Comparison of ENCODE assay signal across 10 cellular contexts in genomic region chr11:27470166-27470565, GRCh38. TPM values are rescaled to one million over a fixed set of nuclear protein-coding genes. Genes with fewer than 3 reads are reported as not detected.
DNase-seq lines count a peak whose midpoint lies in the region; ATAC-seq and TF ChIP-seq lines count a peak whose summit lies in the region.
"Had no signal": no experiment of that assay in that cellular context is flagged by ENCODE, and none has a peak within 500 bp of the region (broad histone marks: within the 10 kb centered on the region; RNA-seq: fewer than 3 reads in every experiment).

No MANE protein-coding gene starts in this region.

- no peak for ATAC-seq in CD4-positive, alpha-beta T cell (ENCODE audit: poor library complexity)
- no peak for ATAC-seq in PC-3
- no peak for ATAC-seq in stimulated activated naive B cell treated with anti-CD40 and anti-IgM and Interleukin-4, amounts not matched to agents 10 μg/mL and 1 μg/mL and 100 μg/mL, for 72 hours (replicated peaks)

- peaks cover 36% of the 10 kb centered on the region for H3K27me3 Mint-ChIP-seq in CD4-positive, alpha-beta T cell
- H3K27me3 Mint-ChIP-seq in neural progenitor cell (ENCODE audit: insufficient read depth, low read depth) = peaks cover 20% of the 10 kb centered on the region
- no peaks in the 10 kb centered on the region for H3K27me3 Mint-ChIP-seq in stimulated activated naive B cell treated with anti-CD40 and anti-IgM and Interleukin-4, amounts not matched to agents 10 μg/mL and 1 μg/mL and 100 μg/mL, for 72 hours
- H3K27me3 Mint-ChIP-seq in T-helper 2 cell treated with Interferon-gamma antibody and Interleukin-4, amounts not matched to agents 5 μg/mL and 100 μg/mL, for 36 hours (ENCODE audit: low read depth) = peaks cover 62% of the 10 kb centered on the region

- CTCF ChIA-PET in CD4-positive, alpha-beta T cell (lab: Charles Lee) = no interaction called here
- CTCF ChIA-PET in PC-3 (lab: Charles Lee) = no interaction called here

- no peaks in the 10 kb centered on the region for H3K9me3 Mint-ChIP-seq in CD4-positive, alpha-beta T cell
- peaks cover 3% of the 10 kb centered on the region for H3K9me3 Mint-ChIP-seq in neural progenitor cell
- no peaks in the 10 kb centered on the region for H3K9me3 Mint-ChIP-seq in stimulated activated naive B cell treated with anti-CD40 and anti-IgM and Interleukin-4, amounts not matched to agents 10 μg/mL and 1 μg/mL and 100 μg/mL, for 72 hours
- H3K9me3 Mint-ChIP-seq in T-helper 2 cell treated with Interferon-gamma antibody and Interleukin-4, amounts not matched to agents 5 μg/mL and 100 μg/mL, for 36 hours = no peaks in the 10 kb centered on the region

- no peak overlapping the region for H3K27ac Mint-ChIP-seq in CD4-positive, alpha-beta T cell
- H3K27ac Mint-ChIP-seq in neural progenitor cell = no peak overlapping the region
- H3K27ac Mint-ChIP-seq in stimulated activated naive B cell treated with anti-CD40 and anti-IgM and Interleukin-4, amounts not matched to agents 10 μg/mL and 1 μg/mL and 100 μg/mL, for 72 hours = no peak overlapping the region
- H3K27ac Mint-ChIP-seq in T-helper 2 cell treated with Interferon-gamma antibody and Interleukin-4, amounts not matched to agents 5 μg/mL and 100 μg/mL, for 36 hours = no peak overlapping the region

- H3K79me2 ChIP-seq in PC-3 (ENCODE audit: low read length) (peaks cover 66% of the 10 kb centered on the region), neural progenitor cell (ENCODE audit: low read depth) (peaks cover 89% of the 10 kb centered on the region)

- no peak for TF ChIP-seq POLR2A in esophagus muscularis mucosa (IDR thresholded peaks at IDR 0.05; ENCODE audit: low read depth)

- no peak overlapping the region for H2AFZ ChIP-seq in PC-3 (ENCODE audit: low read length)
- H2AFZ ChIP-seq in neural progenitor cell (replicated peaks) = no peak overlapping the region

- 47% methylated on average over 3 of the region's 3 CpGs for WGBS in esophagus muscularis mucosa

- H4K20me1 ChIP-seq in PC-3 (ENCODE audit: low read length) (no peaks in the 10 kb centered on the region), neural progenitor cell (ENCODE audit: low read depth) (peaks cover 66% of the 10 kb centered on the region)

- no peak for TF ChIP-seq EP300 in esophagus muscularis mucosa (IDR thresholded peaks at IDR 0.05)

- H3K4me3 Mint-ChIP-seq in CD4-positive, alpha-beta T cell = peak overlapping the region; percentile 91
- H3K4me3 Mint-ChIP-seq in neural progenitor cell = peak overlapping the region; percentile 86
- no peak overlapping the region for H3K4me3 Mint-ChIP-seq in stimulated activated naive B cell treated with anti-CD40 and anti-IgM and Interleukin-4, amounts not matched to agents 10 μg/mL and 1 μg/mL and 100 μg/mL, for 72 hours
- no peak overlapping the region for H3K4me3 Mint-ChIP-seq in T-helper 2 cell treated with Interferon-gamma antibody and Interleukin-4, amounts not matched to agents 5 μg/mL and 100 μg/mL, for 36 hours

- H3K27ac ChIP-seq in CD4-positive, alpha-beta T cell (ENCODE audit: low read depth, low read length) = no peak overlapping the region
- H3K27ac ChIP-seq in PC-3 (ENCODE audit: low read length) = no peak overlapping the region
- H3K27ac ChIP-seq in esophagus muscularis mucosa (replicated peaks in 1 of 4) = peak overlapping the region in 2 of 4 donors; percentile 10 to 94
- peak overlapping the region; percentile 8 for H3K27ac ChIP-seq in neural progenitor cell

- no TSS peak for BruUV-seq in PC-3 (replicated peaks; lab: Mats Ljungman, UMichigan)

- intact Hi-C loops in CD4-positive, alpha-beta T cell (cut with DNase I, micrococcal nuclease) = loop anchor here (5.0 to 10.0 kb wide), 3 partner anchors 37 to 108 kb away; partner anchors contain the start of genes CCDC34 (in 2 of the 2) and LIN7C (in 1 of the 2)
- intact Hi-C loops in PC-3 (cut with micrococcal nuclease) (loop anchor here (1.0 to 5.0 kb wide), 2 partner anchors 107 to 173 kb away; partner anchors contain the start of gene CCDC34), esophagus muscularis mucosa (cut with DNase I) (no loop called here)

- H3K36me3 ChIP-seq in PC-3 (ENCODE audit: low read depth, low read length) = no peaks in the 10 kb centered on the region
- H3K36me3 ChIP-seq in esophagus muscularis mucosa = no peaks in the 10 kb centered on the region
- H3K36me3 ChIP-seq in neural progenitor cell = no peaks in the 10 kb centered on the region
- H3K36me3 ChIP-seq: adrenal gland had no signal

- H3K9ac ChIP-seq in PC-3 (ENCODE audit: low read length) = peak overlapping the region; percentile 66
- peak overlapping the region; percentile 54 for H3K9ac ChIP-seq in neural progenitor cell

- H3K4me3 ChIP-seq in PC-3 (ENCODE audit: low read length) (peak overlapping the region; percentile 81), esophagus muscularis mucosa (peak overlapping the region; percentile 13 to 96 (median 90)), neural progenitor cell (peak overlapping the region; percentile 85)

- POLR2A ChIA-PET in CD4-positive, alpha-beta T cell (lab: Charles Lee) = no interaction called here
- POLR2A ChIA-PET in PC-3 (lab: Charles Lee; ENCODE audit: unreplicated experiment) = no interaction called here

- H3F3A ChIP-seq in PC-3 (ENCODE audit: low read length, unreplicated experiment) = no peaks in the 10 kb centered on the region
- H3F3A ChIP-seq in neural progenitor cell (ENCODE audit: low read depth) = peaks cover 23% of the 10 kb centered on the region

- peaks cover 4% of the 10 kb centered on the region for H3K36me3 Mint-ChIP-seq in CD4-positive, alpha-beta T cell (ENCODE audit: low read depth)
- H3K36me3 Mint-ChIP-seq in neural progenitor cell = peaks cover 2% of the 10 kb centered on the region
- peaks cover 0 to 3% of the 10 kb centered on the region in 2 donors for H3K36me3 Mint-ChIP-seq in stimulated activated naive B cell treated with anti-CD40 and anti-IgM and Interleukin-4, amounts not matched to agents 10 μg/mL and 1 μg/mL and 100 μg/mL, for 72 hours
- H3K36me3 Mint-ChIP-seq in T-helper 2 cell treated with Interferon-gamma antibody and Interleukin-4, amounts not matched to agents 5 μg/mL and 100 μg/mL, for 36 hours (ENCODE audit: low read depth) = peaks cover 1% of the 10 kb centered on the region

- peaks cover 18% of the 10 kb centered on the region for H3K27me3 ChIP-seq in CD4-positive, alpha-beta T cell (ENCODE audit: control insufficient read depth, insufficient read depth, low read length)
- H3K27me3 ChIP-seq in PC-3 (ENCODE audit: low read length) (no peaks in the 10 kb centered on the region), esophagus muscularis mucosa (no peaks in the 10 kb centered on the region), neural progenitor cell (no peaks in the 10 kb centered on the region)
- H3K27me3 ChIP-seq: adrenal gland had no signal

- no peaks in the 10 kb centered on the region for H3K9me3 ChIP-seq in CD4-positive, alpha-beta T cell (ENCODE audit: control insufficient read depth, low read length)
- H3K9me3 ChIP-seq in PC-3 (ENCODE audit: low read length) (no peaks in the 10 kb centered on the region), esophagus muscularis mucosa (no peaks in the 10 kb centered on the region), neural progenitor cell (ENCODE audit: low read depth) (no peaks in the 10 kb centered on the region)
- H3K9me3 ChIP-seq: adrenal gland had no signal

- no peak for DNase-seq in CD4-positive, alpha-beta T cell
- DNase-seq in PC-3 = no peak
- DNase-seq in esophagus muscularis mucosa (ENCODE audit: extremely low spot score) = no peak
- no peak for DNase-seq in neural progenitor cell (ENCODE audit: low spot score)
- DNase-seq in stimulated activated naive B cell treated with anti-CD40 and anti-IgM and Interleukin-4, amounts not matched to agents 10 μg/mL and 1 μg/mL and 100 μg/mL, for 72 hours = no peak
- DNase-seq in activated effector memory CD4-positive, alpha-beta T cell treated with Interleukin-2 at 50 U/mL for 16 hours = no peak
- DNase-seq in T-helper 2 cell treated with Interferon-gamma antibody and Interleukin-4, amounts not matched to agents 5 μg/mL and 100 μg/mL, for 36 hours (ENCODE audit: low spot score) = no peak
- DNase-seq in activated CD4-positive, alpha-beta T cell treated with anti-CD3 and anti-CD28 coated beads, Interleukin-2, amount 50 U/mL, for 1 hour = no peak
- DNase-seq: adrenal gland, NCI-H226 had no signal

- peaks cover 24% of the 10 kb centered on the region for H3K4me1 Mint-ChIP-seq in CD4-positive, alpha-beta T cell (ENCODE audit: low read depth)
- H3K4me1 Mint-ChIP-seq in neural progenitor cell = peaks cover 59% of the 10 kb centered on the region
- peaks cover 19 to 20% of the 10 kb centered on the region in 2 donors for H3K4me1 Mint-ChIP-seq in stimulated activated naive B cell treated with anti-CD40 and anti-IgM and Interleukin-4, amounts not matched to agents 10 μg/mL and 1 μg/mL and 100 μg/mL, for 72 hours
- peaks cover 3% of the 10 kb centered on the region for H3K4me1 Mint-ChIP-seq in T-helper 2 cell treated with Interferon-gamma antibody and Interleukin-4, amounts not matched to agents 5 μg/mL and 100 μg/mL, for 36 hours (ENCODE audit: low read depth)

- no peaks in the 10 kb centered on the region for H3K9me2 ChIP-seq in PC-3 (replicated peaks; ENCODE audit: low read length)

- peaks cover 50% of the 10 kb centered on the region for H3K4me1 ChIP-seq in PC-3 (ENCODE audit: insufficient read depth, low read length)
- peaks cover 29 to 72% (median 65%) of the 10 kb centered on the region in 4 donors for H3K4me1 ChIP-seq in esophagus muscularis mucosa
- peaks cover 41% of the 10 kb centered on the region for H3K4me1 ChIP-seq in neural progenitor cell

- TF ChIP-seq CTCF in CD4-positive, alpha-beta T cell (IDR thresholded peaks at IDR 0.05) = no peak
- no peak for TF ChIP-seq CTCF in PC-3 (conservative IDR thresholded peaks at IDR 0.05; ENCODE audit: low read depth, low read length)
- no peak for TF ChIP-seq CTCF in esophagus muscularis mucosa (IDR thresholded peaks at IDR 0.05)
- TF ChIP-seq CTCF in neural progenitor cell (IDR thresholded peaks at IDR 0.05) = no peak

- H3K4me2 ChIP-seq in PC-3 (ENCODE audit: low read length) = peak overlapping the region; percentile 94
- peak overlapping the region; percentile 95 for H3K4me2 ChIP-seq in neural progenitor cell

RNA-seq across cellular contexts. Expression of gene LGR4, which starts 2.4 kb away (rescaled TPM):
- total RNA-seq in CD4-positive, alpha-beta T cell = under 1 TPM; 0.69 to 0.87 TPM
- total RNA-seq in PC-3 (2014; rRNA removed) (13.5 and 14.5 TPM in 2 replicates), esophagus muscularis mucosa (10 to 100 TPM; 24.9 to 37.6 (median 27.6) TPM), neural progenitor cell (ENCODE audit: low replicate concordance) (219 and 274 TPM in 2 replicates)

RNA-seq across cellular contexts. Expression of gene LIN7C, which starts 36.4 kb away (rescaled TPM):
- total RNA-seq in CD4-positive, alpha-beta T cell = 10 to 100 TPM; 27.1 to 27.6 TPM
- total RNA-seq in PC-3 (2014; rRNA removed) (21.7 and 26.6 TPM in 2 replicates), esophagus muscularis mucosa (10 to 100 TPM; 33.2 to 46.3 (median 44.0) TPM), neural progenitor cell (ENCODE audit: low replicate concordance) (44.5 and 82.1 TPM in 2 replicates)

Comparison
In these comparisons a context has a peak if more than half of its experiments do, and no peak if none do; other contexts are left out.
1. H3K4me3 Mint-ChIP-seq: peak in CD4-positive, alpha-beta T cell (single experiment) and neural progenitor cell (single experiment); none in stimulated activated naive B cell treated with anti-CD40 and anti-IgM and Interleukin-4, amounts not matched to agents 10 μg/mL and 1 μg/mL and 100 μg/mL, for 72 hours (0 of 2) and T-helper 2 cell treated with Interferon-gamma antibody and Interleukin-4, amounts not matched to agents 5 μg/mL and 100 μg/mL, for 36 hours (single experiment).
2. Peak in every context shown above with its lines, with median percentiles within 50 percentile points of each other: H3K4me3 ChIP-seq.